19 cellular contexts compared by ENCODE assay signal in genomic region chr9:121178676-121179372, GRCh38. TPM values are rescaled to one million over a fixed set of nuclear protein-coding genes. Genes with fewer than 3 reads are reported as not detected.
DNase-seq lines count a peak whose midpoint lies in the region; ATAC-seq and TF ChIP-seq lines count a peak whose summit lies in the region.
"Had no signal": no experiment of that assay in that cellular context is flagged by ENCODE, and none has a peak within 500 bp of the region (broad histone marks: within the 10 kb centered on the region; RNA-seq: fewer than 3 reads in every experiment).

No MANE protein-coding gene starts in this region.

- peak overlapping the region; percentile 64 for H3K27ac Mint-ChIP-seq in CD8-positive, alpha-beta T cell
- peak overlapping the region; percentile 6 to 62 for H3K27ac Mint-ChIP-seq in effector memory CD8-positive, alpha-beta T cell

- no peak overlapping the region for H3K27ac ChIP-seq in CD8-positive, alpha-beta T cell (ENCODE audit: low read depth, low read length)
- no peak overlapping the region for H3K27ac ChIP-seq in vagina
- H3K27ac ChIP-seq: BLaER1, ovary, suprapubic skin had no signal

- POLR2A ChIA-PET in CD8-positive, alpha-beta T cell (lab: Charles Lee) = no interaction called here

- CTCF ChIA-PET in CD8-positive, alpha-beta T cell (lab: Charles Lee) = interaction anchor here (1.0 to 1.9 kb wide), 2 partner anchors 10 to 423 kb away, joined by 3 to 5 read pairs; no protein-coding TSS in a partner anchor

- in situ Hi-C loops in ACHN (cut with HindIII; ENCODE audit: low pct_ligation_motif_present, low pct_unique_long_range_greater_than_20kb, low sequenced_read_pairs) = no loop called here

- no peaks in the 10 kb centered on the region for H3K9me3 ChIP-seq in CD8-positive, alpha-beta T cell (ENCODE audit: low read length)
- H3K9me3 ChIP-seq in vagina = no peaks in the 10 kb centered on the region
- H3K9me3 ChIP-seq: BLaER1, mucosa of descending colon, ovary, suprapubic skin had no signal

- no peak for ATAC-seq in CD8-positive, alpha-beta T cell
- ATAC-seq in effector memory CD8-positive, alpha-beta T cell (replicated peaks) = no peak
- ATAC-seq in HG02763 (IDR thresholded peaks at IDR 0.05; ENCODE audit: unreplicated experiment) (no peak), HG03045 (IDR thresholded peaks at IDR 0.05; ENCODE audit: unreplicated experiment) (no peak)
- ATAC-seq: activated T-cell treated with anti-CD3 and anti-CD28 coated beads, Interleukin-2, amount 50 U/mL, for 4 hours; HCT116 had no signal

- no peak for TF ChIP-seq POLR2A in vagina (IDR thresholded peaks at IDR 0.05)

- H3K27me3 ChIP-seq in CD8-positive, alpha-beta T cell (ENCODE audit: insufficient read depth, low read length) = no peaks in the 10 kb centered on the region
- no peaks in the 10 kb centered on the region for H3K27me3 ChIP-seq in vagina
- H3K27me3 ChIP-seq: BLaER1, ovary, suprapubic skin had no signal

- no peaks in the 10 kb centered on the region for H3K27me3 Mint-ChIP-seq in CD8-positive, alpha-beta T cell (ENCODE audit: low read depth)
- H3K27me3 Mint-ChIP-seq in effector memory CD8-positive, alpha-beta T cell = no peaks in the 10 kb centered on the region

- H3K4me3 ChIP-seq in CD8-positive, alpha-beta T cell (ENCODE audit: low read depth, low read length) = no peak overlapping the region
- no peak overlapping the region for H3K4me3 ChIP-seq in vagina
- H3K4me3 ChIP-seq: BLaER1, mucosa of descending colon, ovary, suprapubic skin had no signal

- TF ChIP-seq CTCF in CD8-positive, alpha-beta T cell (IDR thresholded peaks at IDR 0.05) = no peak
- TF ChIP-seq CTCF in vagina (IDR thresholded peaks at IDR 0.05) = no peak

- no peaks in the 10 kb centered on the region for H3K9me3 Mint-ChIP-seq in CD8-positive, alpha-beta T cell
- no peaks in the 10 kb centered on the region for H3K9me3 Mint-ChIP-seq in effector memory CD8-positive, alpha-beta T cell
- H3K9me3 Mint-ChIP-seq: activated T-cell treated with anti-CD3 and anti-CD28 coated beads, Interleukin-2, amount 50 U/mL, for 4 hours had no signal

- peaks cover 3% of the 10 kb centered on the region for H3K4me1 ChIP-seq in CD8-positive, alpha-beta T cell (ENCODE audit: insufficient read depth, low read length)
- peaks cover 16% of the 10 kb centered on the region for H3K4me1 ChIP-seq in vagina

- peaks cover 77% of the 10 kb centered on the region for H3K36me3 Mint-ChIP-seq in CD8-positive, alpha-beta T cell
- peaks cover 79% of the 10 kb centered on the region for H3K36me3 Mint-ChIP-seq in effector memory CD8-positive, alpha-beta T cell (ENCODE audit: insufficient read depth)

- intact Hi-C loops in CD8-positive, alpha-beta T cell (cut with DNase I, micrococcal nuclease) = no loop called here
- intact Hi-C loops in vagina (cut with DNase I) = no loop called here

- no peak overlapping the region for H3K4me3 Mint-ChIP-seq in CD8-positive, alpha-beta T cell
- H3K4me3 Mint-ChIP-seq in effector memory CD8-positive, alpha-beta T cell = no peak overlapping the region
- H3K4me3 Mint-ChIP-seq: activated T-cell treated with anti-CD3 and anti-CD28 coated beads, Interleukin-2, amount 50 U/mL, for 4 hours had no signal

- H3K36me3 ChIP-seq in CD8-positive, alpha-beta T cell (ENCODE audit: insufficient read depth, low read length) = peaks cover 44% of the 10 kb centered on the region
- peaks cover 0 to 33% of the 10 kb centered on the region in 2 donors for H3K36me3 ChIP-seq in vagina
- H3K36me3 ChIP-seq: ovary had no signal

- DNase-seq in ACHN (peak; percentile 43), mucosa of gallbladder (ENCODE audit: low spot score) (peak; percentile 41), vagina (ENCODE audit: extremely low spot score in 2 of 2) (no peak)
- no peak for DNase-seq in CD8-positive, alpha-beta T cell
- DNase-seq in effector memory CD8-positive, alpha-beta T cell = no peak
- DNase-seq: activated CD4-positive, alpha-beta T cell treated with anti-CD3 and anti-CD28 coated beads, Interleukin-2, amount 50 U/mL, for 1 hour; activated T-cell treated with anti-CD3 and anti-CD28 coated beads, Interleukin-2, amount 50 U/mL, for 4 hours; amygdala; effector CD4-positive, alpha-beta T cell; mucosa of descending colon; NCI-H1417 treated with DMSO at 0.1 percent for 48 hours; NCI-H2171 treated with DMSO at 0.1 percent for 48 hours; ovary; stimulated activated CD4-positive, alpha-beta T cell treated with anti-CD3 and anti-CD28 coated beads, Interleukin-4, amount 100 ng/mL, for 1 hour had no signal

- peaks cover 24% of the 10 kb centered on the region for H3K4me1 Mint-ChIP-seq in CD8-positive, alpha-beta T cell (ENCODE audit: low read depth)
- H3K4me1 Mint-ChIP-seq in effector memory CD8-positive, alpha-beta T cell (ENCODE audit: low read depth in 2 of 2) = peaks cover 5 to 35% of the 10 kb centered on the region in 2 donors

RNA-seq across cellular contexts. Expression of gene RAB14, which starts 22.8 kb away (rescaled TPM):
- 10 to 100 TPM; 58.8 to 60.4 TPM for total RNA-seq in CD8-positive, alpha-beta T cell
- 72.3 TPM for total RNA-seq in mucosa of gallbladder
- 29.0 TPM for total RNA-seq in vagina

Comparison
In these comparisons a context has a peak if more than half of its experiments do, and no peak if none do; other contexts are left out.
1. DNase-seq: peak in ACHN (single experiment) and mucosa of gallbladder (single experiment); none in CD8-positive, alpha-beta T cell (0 of 7), effector memory CD8-positive, alpha-beta T cell (0 of 3) and vagina (0 of 2).